Comparison of ENCODE assay signal across 18 cellular contexts in genomic region chr17:80468781-80469533, GRCh38. TPM values are rescaled to one million over a fixed set of nuclear protein-coding genes. Genes with fewer than 3 reads are reported as not detected.
A peak's percentile ranks its signal among the peaks of the same experiment; 100 is the strongest.
DNase-seq lines count a peak whose midpoint lies in the region; ATAC-seq, FAIRE-seq and TF ChIP-seq lines count a peak whose summit lies in the region.
"Had no signal": no experiment of that assay in that cellular context is flagged by ENCODE, and none has a peak within 500 bp of the region (broad histone marks: within the 10 kb centered on the region; RNA-seq: fewer than 3 reads in every experiment).

No MANE protein-coding gene starts in this region.

- POLR2A ChIA-PET in HEK293 (lab: Yijun Ruan, JAX): interaction anchor here (0.5 to 10.4 kb wide), 2 partner anchors 12 to 754 kb away, joined by 3 to 110 read pairs; partner anchors contain the start of gene CEP131
- POLR2A ChIA-PET in WTC11 (lab: Charles Lee): no interaction called here

- no peaks in the 10 kb centered on the region for H3K9me3 Mint-ChIP-seq in WTC11
- H3K9me3 Mint-ChIP-seq: CD4-positive, alpha-beta memory T cell; IgD-negative memory B cell had no signal

- H3K27me3 ChIP-seq in DND-41 (ENCODE audit: insufficient read depth, low read length, poor library complexity) (no peaks in the 10 kb centered on the region), neuronal stem cell (ENCODE audit: control insufficient read depth in 3 of 3, insufficient read depth in 3 of 3, low read depth in 1 of 3, low read length in 3 of 3) (peaks cover 0 to 96% (median 9%) of the 10 kb centered on the region in 3 experiments)

- H3K9ac ChIP-seq in DND-41 (ENCODE audit: low read depth, low read length) (no peak overlapping the region), neuronal stem cell (ENCODE audit: low read depth, low read length, poor library complexity) (no peak overlapping the region)

- H3K4me3 ChIP-seq in DND-41 (ENCODE audit: low read depth in 1 of 2, low read length in 2 of 2): no peak overlapping the region
- no peak overlapping the region for H3K4me3 ChIP-seq in HEK293 (ENCODE audit: low read depth, low read length)
- no peak overlapping the region for H3K4me3 ChIP-seq in neuronal stem cell (ENCODE audit: low read length in 2 of 2)
- H3K4me3 ChIP-seq: GM12878 had no signal

- no peak overlapping the region for H2BK120ac ChIP-seq in neuronal stem cell (ENCODE audit: low read depth, low read length)

- no peak overlapping the region for H3K23ac ChIP-seq in neuronal stem cell (ENCODE audit: low read depth, low read length, poor library complexity)

- no peak overlapping the region for H3K4me2 ChIP-seq in DND-41 (ENCODE audit: insufficient read depth, low read length)
- no peak overlapping the region for H3K4me2 ChIP-seq in neuronal stem cell (ENCODE audit: insufficient read depth, low read length, poor library complexity, severe bottlenecking)

- no peaks in the 10 kb centered on the region for H3K36me3 ChIP-seq in DND-41 (ENCODE audit: insufficient read depth, low read length)
- peaks cover 11 to 72% of the 10 kb centered on the region in 2 experiments for H3K36me3 ChIP-seq in HEK293 (ENCODE audit: control insufficient read depth in 2 of 2, insufficient read depth in 1 of 2, low read length in 2 of 2)
- H3K36me3 ChIP-seq in neuronal stem cell (replicated peaks in 1 of 2; ENCODE audit: control insufficient read depth in 2 of 2, insufficient read depth in 2 of 2, low read length in 2 of 2): no peaks in the 10 kb centered on the region

- no peaks in the 10 kb centered on the region for H3K9me3 ChIP-seq in DND-41 (ENCODE audit: insufficient read depth, low read length, severe bottlenecking)
- no peaks in the 10 kb centered on the region for H3K9me3 ChIP-seq in HEK293 (ENCODE audit: control insufficient read depth, insufficient read depth, low read depth, low read length)
- no peaks in the 10 kb centered on the region for H3K9me3 ChIP-seq in neuronal stem cell (replicated peaks in 1 of 2; ENCODE audit: control insufficient read depth in 2 of 2, insufficient read depth in 1 of 2, low read depth in 1 of 2, low read length in 2 of 2)

- no peak overlapping the region for H3K18ac ChIP-seq in neuronal stem cell (ENCODE audit: low read length)

- WGBS in neuronal stem cell (ENCODE audit: extremely low coverage in 2 of 2, insufficient read length in 2 of 2, insufficient replicate concordance in 1 of 2), 2 donors: no CpG with 5 or more reads among the region's 30 CpGs

- no peak overlapping the region for H2AFZ ChIP-seq in DND-41 (ENCODE audit: low read depth, low read length)
- no peak overlapping the region for H2AFZ ChIP-seq in neuronal stem cell (ENCODE audit: low read length)

- TF ChIP-seq CTCF in DND-41 (IDR thresholded peaks at IDR 0.05; ENCODE audit: borderline replicate concordance, extremely low read depth, low read length, poor library complexity, severe bottlenecking) (peak; percentile 41), HEK293 (tag by site-specific recombination; IDR thresholded peaks at IDR 0.05) (no peak), WTC11 (IDR thresholded peaks at IDR 0.05) (no peak)

- no peak overlapping the region for H3K27ac Mint-ChIP-seq in WTC11
- H3K27ac Mint-ChIP-seq: B cell, IgD-negative memory B cell had no signal

- H3K36me3 Mint-ChIP-seq in WTC11: no peaks in the 10 kb centered on the region
- H3K36me3 Mint-ChIP-seq: CD4-positive, alpha-beta memory T cell; IgD-negative memory B cell had no signal

- peaks cover 3% of the 10 kb centered on the region for H3K79me1 ChIP-seq in neuronal stem cell (ENCODE audit: low read depth, low read length)

- H3K14ac ChIP-seq in neuronal stem cell (ENCODE audit: low read length): peak overlapping the region; percentile 41

- H2BK15ac ChIP-seq in neuronal stem cell (ENCODE audit: low read length): no peak overlapping the region

- H3K27ac ChIP-seq in DND-41 (ENCODE audit: low read length) (no peak overlapping the region), HEK293 (ENCODE audit: extremely low read depth, low read depth, low read length) (no peak overlapping the region), neuronal stem cell (replicated peaks; ENCODE audit: low read length) (no peak overlapping the region)

- CTCF ChIA-PET in HEK293 (lab: Yijun Ruan, JAX) (interaction anchor here (0.5 to 1.4 kb wide), 2 partner anchors 107 to 184 kb away, joined by 3 to 6 read pairs; no protein-coding TSS in a partner anchor), WTC11 (lab: Charles Lee) (interaction anchor here (0.5 to 2.1 kb wide), 8 partner anchors 9 to 431 kb away, joined by 3 to 8 read pairs (median 3); no protein-coding TSS in a partner anchor)

- no peak overlapping the region for H4K91ac ChIP-seq in neuronal stem cell (ENCODE audit: low read depth, low read length, poor library complexity)

- no peaks in the 10 kb centered on the region for H3K4me1 ChIP-seq in DND-41 (ENCODE audit: insufficient read depth, low read length)
- H3K4me1 ChIP-seq in HEK293 (ENCODE audit: control insufficient read depth, insufficient read depth, low read length): no peaks in the 10 kb centered on the region
- H3K4me1 ChIP-seq in neuronal stem cell (ENCODE audit: control insufficient read depth in 2 of 2, insufficient read depth in 1 of 2, low read depth in 1 of 2, low read length in 2 of 2): no peaks in the 10 kb centered on the region

- no peak for FAIRE-seq in RCC 7860 (lab: Jason Lieb, UNC)
- FAIRE-seq: D721Med, GM12878 had no signal

- H3K79me2 ChIP-seq in DND-41 (ENCODE audit: insufficient read depth, low read length): no peaks in the 10 kb centered on the region

- no peaks in the 10 kb centered on the region for H3K4me1 Mint-ChIP-seq in WTC11

- H3K4ac ChIP-seq in neuronal stem cell (ENCODE audit: low read length): no peak overlapping the region

- H3K4me3 Mint-ChIP-seq in WTC11: no peak overlapping the region
- H3K4me3 Mint-ChIP-seq: B cell had no signal

- H2BK12ac ChIP-seq in neuronal stem cell (ENCODE audit: low read length): no peak overlapping the region

- no peak overlapping the region for H2BK5ac ChIP-seq in neuronal stem cell (ENCODE audit: low read length)

- H3K27me3 Mint-ChIP-seq in WTC11 (ENCODE audit: low read depth): peaks cover 53% of the 10 kb centered on the region

- peak; percentile 67; the same call in 2 of the 3 replicates for ATAC-seq in DND-41 (ENCODE audit: insufficient read depth, low read depth)
- peak; percentile 44 for ATAC-seq in WTC11
- ATAC-seq in GM21360 (IDR thresholded peaks at IDR 0.05; ENCODE audit: unreplicated experiment): no peak
- ATAC-seq in GM18511 (IDR thresholded peaks at IDR 0.05; ENCODE audit: unreplicated experiment): no peak
- ATAC-seq: GM12878 had no signal

- H4K20me1 ChIP-seq in DND-41 (ENCODE audit: insufficient read depth, low read length): no peaks in the 10 kb centered on the region

- peak; percentile 31 for DNase-seq in DND-41
- no peak for DNase-seq in WTC11 (ENCODE audit: low spot score)
- no peak for DNase-seq in neuronal stem cell (ENCODE audit: low spot score)
- no peak for DNase-seq in RCC 7860 (ENCODE audit: low spot score)
- DNase-seq: GDM1, NCI-H1105 treated with DMSO at 0.1 percent for 48 hours, NCI-H187, NCI-H446 treated with DMSO at 0.1 percent for 48 hours, NCI-H748 treated with DMSO at 0.1 percent for 48 hours, SHP77 had no signal

- H2AK5ac ChIP-seq in neuronal stem cell (ENCODE audit: low read depth, low read length): no peak overlapping the region

- no peak overlapping the region for H4K8ac ChIP-seq in neuronal stem cell (ENCODE audit: low read depth, low read length)

TF ChIP-seq in HEK293, 187 proteins besides CTCF, POLR2A, EP300 and RAD21 (continues in another document):
- TF ChIP-seq GLI2 (tag by site-specific recombination; IDR thresholded peaks at IDR 0.05; ENCODE audit: borderline replicate concordance, low read depth): no peak
- TF ChIP-seq ZNF510 (tag by site-specific recombination; IDR thresholded peaks at IDR 0.05; ENCODE audit: insufficient replicate concordance): no peak
- no peak for TF ChIP-seq HOXA7 (CRISPR knock-in tag; IDR thresholded peaks at IDR 0.05; ENCODE audit: borderline replicate concordance)
- no peak for TF ChIP-seq ZBTB21 (tag by site-specific recombination; IDR thresholded peaks at IDR 0.05)
- peak; percentile 71 for TF ChIP-seq ZSCAN4 (tag by site-specific recombination; IDR thresholded peaks at IDR 0.05)
- peak; percentile 71; the same call in 1 of the 2 replicates for TF ChIP-seq ZNF600 (tag by site-specific recombination; IDR thresholded peaks at IDR 0.05)

TF ChIP-seq in WTC11, 78 proteins besides CTCF, POLR2A, EP300 and RAD21 (continues in another document):
- TF ChIP-seq FOXJ3 (CRISPR knock-in tag; IDR thresholded peaks at IDR 0.05; ENCODE audit: borderline replicate concordance) (no peak), JAZF1 (CRISPR knock-in tag; IDR thresholded peaks at IDR 0.05) (no peak), EMX1 (CRISPR knock-in tag; IDR thresholded peaks at IDR 0.05) (no peak), ZNF317 (CRISPR knock-in tag; IDR thresholded peaks at IDR 0.05; ENCODE audit: borderline replicate concordance, low read depth) (no peak)

RNA-seq across cellular contexts. Expression of gene NPTX1, which starts 7.5 kb away (rescaled TPM):
- 9.7 to 15.1 TPM (median 10.8 TPM) in 3 replicates for total RNA-seq in WTC11 (2021)
- 0.43 TPM for polyA plus RNA-seq in neuronal stem cell (2013, experiment 1 of 2)
- polyA plus RNA-seq in neuronal stem cell (2013, experiment 2 of 2): 0.35 TPM
- total RNA-seq: CD4-positive, alpha-beta memory T cell; GM12878 had no signal
- polyA plus RNA-seq: GM12878, IgD-negative memory B cell had no signal

RNA-seq across cellular contexts. Expression of gene ENDOV, which starts 54.0 kb away (rescaled TPM):
- total RNA-seq in WTC11 (2021): 18.1 to 25.2 TPM (median 20.6 TPM) in 3 replicates
- 24.9 TPM for polyA plus RNA-seq in neuronal stem cell (2013, experiment 1 of 2)
- 22.9 TPM for polyA plus RNA-seq in neuronal stem cell (2013, experiment 2 of 2)

Comparison
In these comparisons a context has a peak if more than half of its experiments do, and no peak if none do; other contexts are left out.
1. ATAC-seq: peak in DND-41 (single experiment) and WTC11 (single experiment); none in GM21360 (single experiment) and GM18511 (single experiment).